In genomic region chr9:41833108-41833507, GRCh38 we compare ENCODE assay signal across 7 cellular contexts.
A peak's percentile ranks its signal among the peaks of the same experiment; 100 is the strongest.
DNase-seq lines count a peak whose midpoint lies in the region; ATAC-seq and TF ChIP-seq lines count a peak whose summit lies in the region.
"Not testable (repeated sequence)": the region's sequence is repeated elsewhere in the genome, so short reads cannot be mapped to it uniquely, and the experiment has no call there.

No MANE protein-coding gene starts in this region.

- H3K27me3 ChIP-seq in lower lobe of right lung (ENCODE audit: low read depth); naive thymus-derived CD4-positive, alpha-beta T cell (ENCODE audit: control insufficient read depth in 2 of 2, insufficient read depth in 2 of 2, low read length in 2 of 2); upper lobe of right lung: not testable (repeated sequence)

- not testable (repeated sequence) for H3K9me3 Mint-ChIP-seq in activated naive CD8-positive, alpha-beta T cell treated with anti-CD3 and anti-CD28 coated beads, Interleukin-2, amount 50 U/mL, for 24 hours; naive thymus-derived CD4-positive, alpha-beta T cell; stimulated activated effector memory CD8-positive, alpha-beta T cell treated with anti-CD3 and anti-CD28 coated beads, Interleukin-12 subunit alpha, Interleukin-12 subunit beta, amount 100 ng/mL, for 72 hours; stimulated activated naive CD8-positive, alpha-beta T cell treated with anti-CD3 and anti-CD28 coated beads, Interleukin-15, amount 100 ng/mL, for 72 hours

- not testable (repeated sequence) for H3K27ac Mint-ChIP-seq in activated naive CD8-positive, alpha-beta T cell treated with anti-CD3 and anti-CD28 coated beads, Interleukin-2, amount 50 U/mL, for 24 hours; naive thymus-derived CD4-positive, alpha-beta T cell; stimulated activated effector memory CD8-positive, alpha-beta T cell treated with anti-CD3 and anti-CD28 coated beads, Interleukin-12 subunit alpha, Interleukin-12 subunit beta, amount 100 ng/mL, for 72 hours; stimulated activated naive CD8-positive, alpha-beta T cell treated with anti-CD3 and anti-CD28 coated beads, Interleukin-15, amount 100 ng/mL, for 72 hours

- CTCF ChIA-PET in naive thymus-derived CD4-positive, alpha-beta T cell (lab: Charles Lee): not testable (repeated sequence)

- not testable (repeated sequence) for H3K4me3 Mint-ChIP-seq in activated naive CD8-positive, alpha-beta T cell treated with anti-CD3 and anti-CD28 coated beads, Interleukin-2, amount 50 U/mL, for 24 hours; naive thymus-derived CD4-positive, alpha-beta T cell; stimulated activated effector memory CD8-positive, alpha-beta T cell treated with anti-CD3 and anti-CD28 coated beads, Interleukin-12 subunit alpha, Interleukin-12 subunit beta, amount 100 ng/mL, for 72 hours; stimulated activated naive CD8-positive, alpha-beta T cell treated with anti-CD3 and anti-CD28 coated beads, Interleukin-15, amount 100 ng/mL, for 72 hours

- not testable (repeated sequence) for DNase-seq in activated naive CD8-positive, alpha-beta T cell treated with anti-CD3 and anti-CD28 coated beads, Interleukin-2, amount 50 U/mL, for 24 hours; lower lobe of right lung; naive thymus-derived CD4-positive, alpha-beta T cell; omental fat pad (ENCODE audit: low spot score); stimulated activated effector memory CD8-positive, alpha-beta T cell treated with anti-CD3 and anti-CD28 coated beads, Interleukin-12 subunit alpha, Interleukin-12 subunit beta, amount 100 ng/mL, for 72 hours (ENCODE audit: low spot score in 2 of 2); stimulated activated naive CD8-positive, alpha-beta T cell treated with anti-CD3 and anti-CD28 coated beads, Interleukin-15, amount 100 ng/mL, for 72 hours; upper lobe of right lung

- H3K27ac ChIP-seq in lower lobe of right lung; naive thymus-derived CD4-positive, alpha-beta T cell (ENCODE audit: low read depth, low read length); upper lobe of right lung: not testable (repeated sequence)

- TF ChIP-seq CTCF in lower lobe of right lung (IDR thresholded peaks at IDR 0.05); omental fat pad (IDR thresholded peaks at IDR 0.05); upper lobe of right lung (IDR thresholded peaks at IDR 0.05): not testable (repeated sequence)

- H3K9me3 ChIP-seq in lower lobe of right lung; naive thymus-derived CD4-positive, alpha-beta T cell (ENCODE audit: control insufficient read depth in 2 of 3, low read length in 3 of 3); upper lobe of right lung: not testable (repeated sequence)

- POLR2A ChIA-PET in naive thymus-derived CD4-positive, alpha-beta T cell (lab: Charles Lee): not testable (repeated sequence)

- H3K4me1 ChIP-seq in lower lobe of right lung; naive thymus-derived CD4-positive, alpha-beta T cell (ENCODE audit: control insufficient read depth in 2 of 2, insufficient read depth in 2 of 2, low read length in 2 of 2); upper lobe of right lung: not testable (repeated sequence)

- not testable (repeated sequence) for H3K4me1 Mint-ChIP-seq in activated naive CD8-positive, alpha-beta T cell treated with anti-CD3 and anti-CD28 coated beads, Interleukin-2, amount 50 U/mL, for 24 hours; naive thymus-derived CD4-positive, alpha-beta T cell; stimulated activated effector memory CD8-positive, alpha-beta T cell treated with anti-CD3 and anti-CD28 coated beads, Interleukin-12 subunit alpha, Interleukin-12 subunit beta, amount 100 ng/mL, for 72 hours; stimulated activated naive CD8-positive, alpha-beta T cell treated with anti-CD3 and anti-CD28 coated beads, Interleukin-15, amount 100 ng/mL, for 72 hours

- peak; percentile 33 for ATAC-seq in activated naive CD8-positive, alpha-beta T cell treated with anti-CD3 and anti-CD28 coated beads, Interleukin-2, amount 50 U/mL, for 24 hours
- ATAC-seq in lower lobe of right lung (peak; percentile 22 to 59), omental fat pad (ENCODE audit: low FRiP score) (peak; percentile 20), upper lobe of right lung (peak; percentile 53)
- ATAC-seq in naive thymus-derived CD4-positive, alpha-beta T cell: peak; percentile 40
- peak; percentile 26 for ATAC-seq in stimulated activated effector memory CD8-positive, alpha-beta T cell treated with anti-CD3 and anti-CD28 coated beads, Interleukin-12 subunit alpha, Interleukin-12 subunit beta, amount 100 ng/mL, for 72 hours
- peak; percentile 37 for ATAC-seq in stimulated activated naive CD8-positive, alpha-beta T cell treated with anti-CD3 and anti-CD28 coated beads, Interleukin-15, amount 100 ng/mL, for 72 hours

- intact Hi-C loops in lower lobe of right lung (cut with DNase I); naive thymus-derived CD4-positive, alpha-beta T cell (cut with micrococcal nuclease); upper lobe of right lung (cut with DNase I): not testable (repeated sequence)

- not testable (repeated sequence) for H3K36me3 Mint-ChIP-seq in activated naive CD8-positive, alpha-beta T cell treated with anti-CD3 and anti-CD28 coated beads, Interleukin-2, amount 50 U/mL, for 24 hours (ENCODE audit: low read depth); naive thymus-derived CD4-positive, alpha-beta T cell; stimulated activated effector memory CD8-positive, alpha-beta T cell treated with anti-CD3 and anti-CD28 coated beads, Interleukin-12 subunit alpha, Interleukin-12 subunit beta, amount 100 ng/mL, for 72 hours

- H3K4me3 ChIP-seq in lower lobe of right lung; naive thymus-derived CD4-positive, alpha-beta T cell (ENCODE audit: low read length); upper lobe of right lung: not testable (repeated sequence)

- H3K36me3 ChIP-seq in lower lobe of right lung; naive thymus-derived CD4-positive, alpha-beta T cell (ENCODE audit: control insufficient read depth in 2 of 3, insufficient read depth in 3 of 3, low read length in 3 of 3); upper lobe of right lung: not testable (repeated sequence)

- H3K27me3 Mint-ChIP-seq in activated naive CD8-positive, alpha-beta T cell treated with anti-CD3 and anti-CD28 coated beads, Interleukin-2, amount 50 U/mL, for 24 hours; naive thymus-derived CD4-positive, alpha-beta T cell; stimulated activated naive CD8-positive, alpha-beta T cell treated with anti-CD3 and anti-CD28 coated beads, Interleukin-15, amount 100 ng/mL, for 72 hours: not testable (repeated sequence)
